ENCODE assay signal across 8 cellular contexts in the genomic region with DNA sequence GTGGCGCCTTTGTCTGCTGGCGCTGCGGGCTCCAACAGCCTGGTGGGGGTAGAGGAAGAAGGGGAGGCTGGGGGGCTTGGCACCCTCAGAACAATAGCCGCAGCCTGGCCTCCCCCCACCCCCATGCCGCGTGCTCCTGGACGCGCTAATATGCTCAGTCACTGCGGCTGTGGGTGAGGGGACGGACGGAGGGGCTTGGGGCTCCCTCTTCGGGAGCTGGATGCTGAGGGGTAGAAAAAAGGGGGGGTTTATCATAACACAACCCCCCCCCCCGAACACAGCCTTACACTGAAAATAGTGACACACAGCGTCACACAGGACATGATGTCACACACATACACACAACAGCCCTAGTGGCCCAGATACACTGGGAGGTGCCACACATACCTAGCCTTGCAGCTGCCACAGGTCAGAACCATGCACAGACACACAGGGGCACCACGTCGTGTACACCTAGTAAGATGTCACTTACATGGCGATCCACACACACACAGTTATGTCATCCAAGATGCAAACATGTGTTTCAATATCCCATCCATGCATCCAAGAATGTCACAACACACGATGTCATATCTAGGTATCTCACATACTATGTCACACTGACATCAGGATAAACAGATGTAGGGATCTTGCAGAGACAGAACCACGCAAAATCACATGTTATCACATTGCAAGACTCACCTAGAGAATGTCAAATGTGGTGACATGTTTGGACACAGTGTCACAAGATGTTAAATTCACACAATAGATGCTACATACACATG. TPM values are rescaled to one million over a fixed set of nuclear protein-coding genes. Genes with fewer than 3 reads are reported as not detected.
DNase-seq lines count a peak whose midpoint lies in the region; ATAC-seq and TF ChIP-seq lines count a peak whose summit lies in the region.

No MANE protein-coding gene starts in this region.

- H3K27ac Mint-ChIP-seq in activated naive CD8-positive, alpha-beta T cell treated with anti-CD3 and anti-CD28 coated beads, Interleukin-2, amount 10 ng/mL, durations not matched to agents 7 days and 5 days = peak overlapping the region; percentile 43
- H3K27ac Mint-ChIP-seq in nephron progenitor cell = no peak overlapping the region

- H3K27ac ChIP-seq in ovary = no peak overlapping the region

- ATAC-seq in activated naive CD8-positive, alpha-beta T cell treated with anti-CD3 and anti-CD28 coated beads, Interleukin-2, amount 10 ng/mL, durations not matched to agents 7 days and 5 days (ENCODE audit: low read depth) = no peak
- ATAC-seq in HG03175 (IDR thresholded peaks at IDR 0.05; ENCODE audit: unreplicated experiment) = no peak

- peaks cover 76% of the 10 kb centered on the region for H3K27me3 Mint-ChIP-seq in activated naive CD8-positive, alpha-beta T cell treated with anti-CD3 and anti-CD28 coated beads, Interleukin-2, amount 10 ng/mL, durations not matched to agents 7 days and 5 days
- peaks cover 65% of the 10 kb centered on the region for H3K27me3 Mint-ChIP-seq in nephron progenitor cell (ENCODE audit: low read depth, poor library complexity)

- TF ChIP-seq CTCF in nephron progenitor cell (IDR thresholded peaks at IDR 0.05) (no peak), ovary (IDR thresholded peaks at IDR 0.05) (no peak)

- H3K4me3 ChIP-seq in ovary = no peak overlapping the region

- peaks cover 10% of the 10 kb centered on the region for H3K27me3 ChIP-seq in ovary

- no peaks in the 10 kb centered on the region for H3K36me3 ChIP-seq in ovary

- no peaks in the 10 kb centered on the region for H3K9me3 ChIP-seq in ovary

- peaks cover 19% of the 10 kb centered on the region for H3K4me1 Mint-ChIP-seq in activated naive CD8-positive, alpha-beta T cell treated with anti-CD3 and anti-CD28 coated beads, Interleukin-2, amount 10 ng/mL, durations not matched to agents 7 days and 5 days
- peaks cover 51% of the 10 kb centered on the region for H3K4me1 Mint-ChIP-seq in nephron progenitor cell

- TF ChIP-seq POLR2A in ovary (IDR thresholded peaks at IDR 0.05) = no peak

- peaks cover 5% of the 10 kb centered on the region for H3K4me1 ChIP-seq in ovary (ENCODE audit: insufficient read depth)

- no peaks in the 10 kb centered on the region for H3K9me3 Mint-ChIP-seq in activated naive CD8-positive, alpha-beta T cell treated with anti-CD3 and anti-CD28 coated beads, Interleukin-2, amount 10 ng/mL, durations not matched to agents 7 days and 5 days
- H3K9me3 Mint-ChIP-seq in nephron progenitor cell = no peaks in the 10 kb centered on the region

- H3K36me3 Mint-ChIP-seq in activated naive CD8-positive, alpha-beta T cell treated with anti-CD3 and anti-CD28 coated beads, Interleukin-2, amount 10 ng/mL, durations not matched to agents 7 days and 5 days = no peaks in the 10 kb centered on the region
- no peaks in the 10 kb centered on the region for H3K36me3 Mint-ChIP-seq in nephron progenitor cell (ENCODE audit: low read depth)

- 14 to 20% (median 19%) methylated on average over 17 to 19 of the region's 19 CpGs for WGBS in ovary, 3 donors

- DNase-seq in DMS 273 (lab: John Stamatoyannopoulos, UW; ENCODE audit: unreplicated experiment) = peak; percentile 42
- DNase-seq in DMS 273 treated with DMSO at 0.1 percent for 48 hours (lab: John Stamatoyannopoulos, UW) = no peak
- peak; percentile 39 for DNase-seq in KBM-7
- no peak for DNase-seq in activated naive CD8-positive, alpha-beta T cell treated with anti-CD3 and anti-CD28 coated beads, Interleukin-2, amount 10 ng/mL, durations not matched to agents 7 days and 5 days
- DNase-seq in nephron progenitor cell = no peak
- DNase-seq in ovary = no peak
- no peak for DNase-seq in HuH-7 (ENCODE audit: low spot score)

- intact Hi-C loops in ovary (cut with DNase I) = no loop called here

- H3K4me3 Mint-ChIP-seq in activated naive CD8-positive, alpha-beta T cell treated with anti-CD3 and anti-CD28 coated beads, Interleukin-2, amount 10 ng/mL, durations not matched to agents 7 days and 5 days = peak overlapping the region; percentile 74
- H3K4me3 Mint-ChIP-seq in nephron progenitor cell = peak overlapping the region; percentile 87

- POLR2A ChIA-PET in activated naive CD8-positive, alpha-beta T cell treated with anti-CD3 and anti-CD28 coated beads, Interleukin-2, amount 10 ng/mL, durations not matched to agents 7 days and 5 days (lab: Charles Lee) = no interaction called here

- no peak for TF ChIP-seq EP300 in ovary (IDR thresholded peaks at IDR 0.05)

- in situ Hi-C loops in KBM-7 (cut with MboI; ENCODE audit: low pct_unique_long_range_greater_than_20kb, low sequenced_read_pairs) = no loop called here

RNA-seq across cellular contexts. Expression of gene MAST1, which starts 0.8 kb away (rescaled TPM):
- total RNA-seq in activated naive CD8-positive, alpha-beta T cell treated with anti-CD3 and anti-CD28 coated beads, Interleukin-2, amount 10 ng/mL, durations not matched to agents 7 days and 5 days = 1 to 10 TPM; 1.8 to 2.6 TPM
- total RNA-seq in ovary = 1 to 10 TPM in 4 of 7 donors, under 1 TPM in 3; 0.25 to 1.4 (median 1.1) TPM
- 1 to 10 TPM in 1 of 2 donors, under 1 TPM in 1; 0.40 to 2.4 TPM for polyA plus RNA-seq in ovary

RNA-seq across cellular contexts. Expression of gene RTBDN, which starts 4.7 kb away (rescaled TPM):
- not detected for total RNA-seq in activated naive CD8-positive, alpha-beta T cell treated with anti-CD3 and anti-CD28 coated beads, Interleukin-2, amount 10 ng/mL, durations not matched to agents 7 days and 5 days
- not detected for total RNA-seq in ovary
- not detected for polyA plus RNA-seq in ovary

RNA-seq across cellular contexts. Expression of gene RNASEH2A, which starts 32.7 kb away (rescaled TPM):
- 10 to 100 TPM; 46.2 to 47.8 TPM for total RNA-seq in activated naive CD8-positive, alpha-beta T cell treated with anti-CD3 and anti-CD28 coated beads, Interleukin-2, amount 10 ng/mL, durations not matched to agents 7 days and 5 days
- total RNA-seq in ovary = 10 to 100 TPM in 1 of 7 donors, 1 to 10 TPM in 6; 1.2 to 12.2 (median 7.7) TPM
- 1 to 10 TPM; 1.6 to 8.0 TPM for polyA plus RNA-seq in ovary

RNA-seq across cellular contexts. Expression of gene THSD8, which starts 37.2 kb away (rescaled TPM):
- 10 to 100 TPM in 1 of 2 experiments, 1 to 10 TPM in 1; 5.8 to 10.8 TPM for total RNA-seq in activated naive CD8-positive, alpha-beta T cell treated with anti-CD3 and anti-CD28 coated beads, Interleukin-2, amount 10 ng/mL, durations not matched to agents 7 days and 5 days
- total RNA-seq in ovary = 1 to 10 TPM in 5 of 7 donors, under 1 TPM in 1, not detected in 1; 0.71 to 5.4 (median 2.6) TPM
- 1 to 10 TPM; 1.4 to 7.2 TPM for polyA plus RNA-seq in ovary

RNA-seq across cellular contexts. Expression of gene PRDX2, which starts 37.5 kb away (rescaled TPM):
- total RNA-seq in activated naive CD8-positive, alpha-beta T cell treated with anti-CD3 and anti-CD28 coated beads, Interleukin-2, amount 10 ng/mL, durations not matched to agents 7 days and 5 days = 100 to 1,000 TPM; 170 to 181 TPM
- total RNA-seq in ovary = 100 to 1,000 TPM; 191 to 321 (median 263) TPM
- 100 to 1,000 TPM in 1 of 2 donors, 10 to 100 TPM in 1; 98.3 to 237 TPM for polyA plus RNA-seq in ovary

Comparison
In these comparisons a context has a peak if more than half of its experiments do, and no peak if none do; other contexts are left out.
1. DNase-seq: peak in DMS 273 (single experiment) and KBM-7 (single experiment); none in DMS 273 treated with DMSO at 0.1 percent for 48 hours (single experiment), activated naive CD8-positive, alpha-beta T cell treated with anti-CD3 and anti-CD28 coated beads, Interleukin-2, amount 10 ng/mL, durations not matched to agents 7 days and 5 days (single experiment), nephron progenitor cell (single experiment), ovary (0 of 5) and HuH-7 (single experiment).